In genomic region chr9:122144836-122145235, GRCh38 we compare ENCODE assay signal across 13 cellular contexts. TPM values are rescaled to one million over a fixed set of nuclear protein-coding genes. Genes with fewer than 3 reads are reported as not detected.
A peak's percentile ranks its signal among the peaks of the same experiment; 100 is the strongest.
DNase-seq lines count a peak whose midpoint lies in the region; ATAC-seq and TF ChIP-seq lines count a peak whose summit lies in the region.
"Had no signal": no experiment of that assay in that cellular context is flagged by ENCODE, and none has a peak within 500 bp of the region (broad histone marks: within the 10 kb centered on the region; RNA-seq: fewer than 3 reads in every experiment).

No MANE protein-coding gene starts in this region.

- peaks cover 71% of the 10 kb centered on the region for H3K36me3 Mint-ChIP-seq in stimulated activated effector memory CD8-positive, alpha-beta T cell treated with anti-CD3 and anti-CD28 coated beads, Interleukin-12 subunit alpha, Interleukin-12 subunit beta, amount 100 ng/mL, for 72 hours
- peaks cover 83% of the 10 kb centered on the region for H3K36me3 Mint-ChIP-seq in CD4-positive, alpha-beta T cell (ENCODE audit: low read depth)

- intact Hi-C loops in Right ventricle myocardium superior (cut with DNase I) = no loop called here
- intact Hi-C loops in PC-3 (cut with micrococcal nuclease) = loop anchor here (5.0 kb wide), 1 partner anchor 47 kb away; no protein-coding TSS in a partner anchor
- intact Hi-C loops in esophagus muscularis mucosa (cut with DNase I) = no loop called here
- intact Hi-C loops in CD4-positive, alpha-beta T cell (cut with DNase I, micrococcal nuclease) = no loop called here
- intact Hi-C loops in body of pancreas (cut with DNase I) = no loop called here

- CTCF ChIA-PET in PC-3 (lab: Charles Lee) = interaction anchor here (1.0 kb wide), 1 partner anchor 19 kb away, joined by 3 read pairs; no protein-coding TSS in a partner anchor
- CTCF ChIA-PET in CD4-positive, alpha-beta T cell (lab: Charles Lee) = interaction anchor here (1.1 to 1.5 kb wide), 2 partner anchors 22 to 45 kb away, joined by 3 read pairs; no protein-coding TSS in a partner anchor

- H3K27me3 ChIP-seq in cardiac muscle cell = no peaks in the 10 kb centered on the region
- no peaks in the 10 kb centered on the region for H3K27me3 ChIP-seq in PC-3 (ENCODE audit: low read length)
- no peaks in the 10 kb centered on the region for H3K27me3 ChIP-seq in esophagus muscularis mucosa
- H3K27me3 ChIP-seq in CD4-positive, alpha-beta T cell (ENCODE audit: control insufficient read depth, insufficient read depth, low read length) = no peaks in the 10 kb centered on the region
- no peaks in the 10 kb centered on the region for H3K27me3 ChIP-seq in body of pancreas
- H3K27me3 ChIP-seq: BLaER1 treated with 17β-estradiol and CSF1 and Interleukin-3, amounts not matched to agents 10 nM and 100 nM; suprapubic skin had no signal

- no peaks in the 10 kb centered on the region for H3K4me1 Mint-ChIP-seq in stimulated activated effector memory CD8-positive, alpha-beta T cell treated with anti-CD3 and anti-CD28 coated beads, Interleukin-12 subunit alpha, Interleukin-12 subunit beta, amount 100 ng/mL, for 72 hours
- H3K4me1 Mint-ChIP-seq in CD4-positive, alpha-beta T cell (ENCODE audit: low read depth) = no peaks in the 10 kb centered on the region
- H3K4me1 Mint-ChIP-seq: activated naive CD8-positive, alpha-beta T cell treated with anti-CD3 and anti-CD28 coated beads, Interleukin-2, amount 10 ng/mL, durations not matched to agents 7 days and 5 days had no signal

- no peak for TF ChIP-seq EP300 in esophagus muscularis mucosa (IDR thresholded peaks at IDR 0.05)

- TF ChIP-seq POLR2A in esophagus muscularis mucosa (IDR thresholded peaks at IDR 0.05; ENCODE audit: low read depth) (no peak), body of pancreas (IDR thresholded peaks at IDR 0.05) (no peak)

- DNase-seq in cardiac muscle cell (ENCODE audit: low read depth in 1 of 2, low spot score in 1 of 2) (no peak), Right ventricle myocardium superior (no peak), PC-3 (peak; percentile 15), esophagus muscularis mucosa (ENCODE audit: extremely low spot score) (no peak), SHP77 treated with DMSO at 0.1 percent for 48 hours (lab: John Stamatoyannopoulos, UW) (no peak), body of pancreas (no peak)
- no peak for DNase-seq in stimulated activated effector memory CD8-positive, alpha-beta T cell treated with anti-CD3 and anti-CD28 coated beads, Interleukin-12 subunit alpha, Interleukin-12 subunit beta, amount 100 ng/mL, for 72 hours (ENCODE audit: low spot score in 2 of 2)
- no peak for DNase-seq in CD4-positive, alpha-beta T cell
- DNase-seq: activated CD4-positive, CD25-positive, alpha-beta regulatory T cell; activated naive CD8-positive, alpha-beta T cell treated with anti-CD3 and anti-CD28 coated beads, Interleukin-2, amount 10 ng/mL, durations not matched to agents 7 days and 5 days; NCI-H510A treated with DMSO at 0.1 percent for 48 hours had no signal

- H3K9ac ChIP-seq in PC-3 (ENCODE audit: low read length) = no peak overlapping the region
- H3K9ac ChIP-seq: BLaER1 treated with 17β-estradiol and CSF1 and Interleukin-3, amounts not matched to agents 10 nM and 100 nM had no signal

- no peaks in the 10 kb centered on the region for H3K27me3 Mint-ChIP-seq in CD4-positive, alpha-beta T cell
- H3K27me3 Mint-ChIP-seq: activated naive CD8-positive, alpha-beta T cell treated with anti-CD3 and anti-CD28 coated beads, Interleukin-2, amount 10 ng/mL, durations not matched to agents 7 days and 5 days had no signal

- no peaks in the 10 kb centered on the region for H4K20me1 ChIP-seq in PC-3 (ENCODE audit: low read length)

- POLR2A ChIA-PET in PC-3 (lab: Charles Lee; ENCODE audit: unreplicated experiment) = no interaction called here
- POLR2A ChIA-PET in CD4-positive, alpha-beta T cell (lab: Charles Lee) = no interaction called here

- no peak overlapping the region for H2AFZ ChIP-seq in PC-3 (ENCODE audit: low read length)

- H3K79me2 ChIP-seq in PC-3 (ENCODE audit: low read length) = no peaks in the 10 kb centered on the region

- no peak overlapping the region for H3K4me2 ChIP-seq in PC-3 (ENCODE audit: low read length)
- H3K4me2 ChIP-seq: BLaER1 treated with 17β-estradiol and CSF1 and Interleukin-3, amounts not matched to agents 10 nM and 100 nM had no signal

- H3K4me3 ChIP-seq in cardiac muscle cell (no peak overlapping the region), PC-3 (ENCODE audit: low read length) (no peak overlapping the region), esophagus muscularis mucosa (no peak overlapping the region), body of pancreas (no peak overlapping the region)
- H3K4me3 ChIP-seq: BLaER1 treated with 17β-estradiol and CSF1 and Interleukin-3, amounts not matched to agents 10 nM and 100 nM; suprapubic skin had no signal

- no peak overlapping the region for H3K27ac ChIP-seq in cardiac muscle cell
- H3K27ac ChIP-seq in PC-3 (ENCODE audit: low read length) = no peak overlapping the region
- H3K27ac ChIP-seq in esophagus muscularis mucosa (replicated peaks in 1 of 4) = no peak overlapping the region
- H3K27ac ChIP-seq in CD4-positive, alpha-beta T cell (ENCODE audit: low read depth, low read length) = no peak overlapping the region
- no peak overlapping the region for H3K27ac ChIP-seq in body of pancreas
- H3K27ac ChIP-seq: BLaER1 treated with 17β-estradiol and CSF1 and Interleukin-3, amounts not matched to agents 10 nM and 100 nM; suprapubic skin had no signal

- ATAC-seq in Right ventricle myocardium superior (ENCODE audit: poor library complexity) = no peak
- ATAC-seq in PC-3 = peak; percentile 23; the same call in 1 of the 2 replicates
- no peak for ATAC-seq in stimulated activated effector memory CD8-positive, alpha-beta T cell treated with anti-CD3 and anti-CD28 coated beads, Interleukin-12 subunit alpha, Interleukin-12 subunit beta, amount 100 ng/mL, for 72 hours
- no peak for ATAC-seq in CD4-positive, alpha-beta T cell (ENCODE audit: poor library complexity)
- ATAC-seq in body of pancreas = no peak

- WGBS in esophagus muscularis mucosa = 84% methylated on average over 3 of the region's 3 CpGs
- WGBS in body of pancreas, 2 donors = 58 to 78% methylated on average over 3 of the region's 3 CpGs

- peak overlapping the region; percentile 63 for H3K27ac Mint-ChIP-seq in stimulated activated effector memory CD8-positive, alpha-beta T cell treated with anti-CD3 and anti-CD28 coated beads, Interleukin-12 subunit alpha, Interleukin-12 subunit beta, amount 100 ng/mL, for 72 hours
- H3K27ac Mint-ChIP-seq in CD4-positive, alpha-beta T cell = no peak overlapping the region
- H3K27ac Mint-ChIP-seq: activated naive CD8-positive, alpha-beta T cell treated with anti-CD3 and anti-CD28 coated beads, Interleukin-2, amount 10 ng/mL, durations not matched to agents 7 days and 5 days had no signal

- H3K9me3 ChIP-seq in cardiac muscle cell (ENCODE audit: low read depth) (no peaks in the 10 kb centered on the region), PC-3 (ENCODE audit: low read length) (no peaks in the 10 kb centered on the region), esophagus muscularis mucosa (no peaks in the 10 kb centered on the region), body of pancreas (no peaks in the 10 kb centered on the region)
- H3K9me3 ChIP-seq in CD4-positive, alpha-beta T cell (ENCODE audit: control insufficient read depth, low read length) = no peaks in the 10 kb centered on the region
- H3K9me3 ChIP-seq: BLaER1 treated with 17β-estradiol and CSF1 and Interleukin-3, amounts not matched to agents 10 nM and 100 nM; suprapubic skin had no signal

- H3K9me2 ChIP-seq in PC-3 (replicated peaks; ENCODE audit: low read length) = no peaks in the 10 kb centered on the region

- H3K4me3 Mint-ChIP-seq in stimulated activated effector memory CD8-positive, alpha-beta T cell treated with anti-CD3 and anti-CD28 coated beads, Interleukin-12 subunit alpha, Interleukin-12 subunit beta, amount 100 ng/mL, for 72 hours = no peak overlapping the region
- no peak overlapping the region for H3K4me3 Mint-ChIP-seq in CD4-positive, alpha-beta T cell
- H3K4me3 Mint-ChIP-seq: activated naive CD8-positive, alpha-beta T cell treated with anti-CD3 and anti-CD28 coated beads, Interleukin-2, amount 10 ng/mL, durations not matched to agents 7 days and 5 days had no signal

- H3F3A ChIP-seq in PC-3 (ENCODE audit: low read length, unreplicated experiment) = peaks cover 4% of the 10 kb centered on the region

- H3K4me1 ChIP-seq in cardiac muscle cell (ENCODE audit: low read depth) = no peaks in the 10 kb centered on the region
- H3K4me1 ChIP-seq in PC-3 (ENCODE audit: insufficient read depth, low read length) = peaks cover 17% of the 10 kb centered on the region
- H3K4me1 ChIP-seq in esophagus muscularis mucosa = peaks cover 0 to 22% (median 7%) of the 10 kb centered on the region in 4 donors
- no peaks in the 10 kb centered on the region for H3K4me1 ChIP-seq in body of pancreas
- H3K4me1 ChIP-seq: BLaER1 treated with 17β-estradiol and CSF1 and Interleukin-3, amounts not matched to agents 10 nM and 100 nM; suprapubic skin had no signal

- TF ChIP-seq CTCF in cardiac muscle cell (IDR thresholded peaks at IDR 0.05; ENCODE audit: low read depth, low read length) (peak; percentile 54), PC-3 (conservative IDR thresholded peaks at IDR 0.05; ENCODE audit: low read depth, low read length) (peak; percentile 59), esophagus muscularis mucosa (IDR thresholded peaks at IDR 0.05) (peak in 2 of 3 experiments; percentile 10 to 35), body of pancreas (IDR thresholded peaks at IDR 0.05) (peak in 1 of 7 experiments; percentile 10)
- no peak for TF ChIP-seq CTCF in CD4-positive, alpha-beta T cell (IDR thresholded peaks at IDR 0.05)

- H3K36me3 ChIP-seq in cardiac muscle cell = peaks cover 62% of the 10 kb centered on the region
- H3K36me3 ChIP-seq in PC-3 (ENCODE audit: low read depth, low read length) = peaks cover 26% of the 10 kb centered on the region
- peaks cover 27 to 79% (median 67%) of the 10 kb centered on the region in 4 donors for H3K36me3 ChIP-seq in esophagus muscularis mucosa
- peaks cover 0 to 16% of the 10 kb centered on the region in 2 donors for H3K36me3 ChIP-seq in body of pancreas (replicated peaks in 1 of 2; ENCODE audit: insufficient read depth in 1 of 2, low read depth in 2 of 2)

- no peaks in the 10 kb centered on the region for H3K9me3 Mint-ChIP-seq in stimulated activated effector memory CD8-positive, alpha-beta T cell treated with anti-CD3 and anti-CD28 coated beads, Interleukin-12 subunit alpha, Interleukin-12 subunit beta, amount 100 ng/mL, for 72 hours
- no peaks in the 10 kb centered on the region for H3K9me3 Mint-ChIP-seq in CD4-positive, alpha-beta T cell
- H3K9me3 Mint-ChIP-seq: activated naive CD8-positive, alpha-beta T cell treated with anti-CD3 and anti-CD28 coated beads, Interleukin-2, amount 10 ng/mL, durations not matched to agents 7 days and 5 days had no signal

- no TSS peak for BruUV-seq in PC-3 (replicated peaks; lab: Mats Ljungman, UMichigan)

RNA-seq across cellular contexts. Expression of gene NDUFA8, which starts 14.7 kb away (rescaled TPM):
- 86.9 and 116 TPM in 2 replicates for total RNA-seq in cardiac muscle cell
- 287 and 336 TPM in 2 replicates for polyA plus RNA-seq in cardiac muscle cell
- 294 TPM for total RNA-seq in Right ventricle myocardium superior
- 67.5 and 71.4 TPM in 2 replicates for total RNA-seq in PC-3 (2014; rRNA removed)
- total RNA-seq in esophagus muscularis mucosa = 10 to 100 TPM; 55.7 to 83.3 (median 76.1) TPM
- 1 to 10 TPM; 4.5 to 5.0 TPM for total RNA-seq in CD4-positive, alpha-beta T cell
- total RNA-seq in body of pancreas = 10 to 100 TPM; 11.9 to 16.9 TPM

RNA-seq across cellular contexts. Expression of gene MORN5, which starts 14.9 kb away (rescaled TPM):
- total RNA-seq in cardiac muscle cell = 0.63 TPM in 1 of 2 replicates, not detected in the other
- polyA plus RNA-seq in cardiac muscle cell = not detected in 2 replicates
- not detected for total RNA-seq in Right ventricle myocardium superior
- total RNA-seq in PC-3 (2014; rRNA removed) = not detected in 2 replicates
- total RNA-seq in esophagus muscularis mucosa = 1 to 10 TPM in 2 of 4 donors, not detected in 2; 3.9 to 5.8 TPM
- total RNA-seq in CD4-positive, alpha-beta T cell = not detected
- total RNA-seq in body of pancreas = not detected
- total RNA-seq: activated naive CD8-positive, alpha-beta T cell treated with anti-CD3 and anti-CD28 coated beads, Interleukin-2, amount 10 ng/mL, durations not matched to agents 7 days and 5 days; suprapubic skin had no signal

RNA-seq across cellular contexts. Expression of gene TTLL11, which starts 51.7 kb away (rescaled TPM):
- total RNA-seq in cardiac muscle cell (3.6 and 4.7 TPM in 2 replicates), Right ventricle myocardium superior (5.0 TPM), PC-3 (2014; rRNA removed) (7.0 and 8.9 TPM in 2 replicates), esophagus muscularis mucosa (10 to 100 TPM; 20.5 to 41.3 (median 27.6) TPM), body of pancreas (10 to 100 TPM; 14.5 to 16.8 TPM)
- 2.6 and 6.7 TPM in 2 replicates for polyA plus RNA-seq in cardiac muscle cell
- 1 to 10 TPM; 1.6 to 2.3 TPM for total RNA-seq in CD4-positive, alpha-beta T cell
